In genomic region chr14:23153891-23154796, GRCh38 we compare ENCODE assay signal across 8 cellular contexts. TPM values are rescaled to one million over a fixed set of nuclear protein-coding genes. Genes with fewer than 3 reads are reported as not detected.
DNase-seq lines count a peak whose midpoint lies in the region; ATAC-seq and TF ChIP-seq lines count a peak whose summit lies in the region.

No MANE protein-coding gene starts in this region.

- H3K4me1 ChIP-seq in mammary epithelial cell (ENCODE audit: insufficient read depth, low read length) (peaks cover 27% of the 10 kb centered on the region), suprapubic skin (peaks cover 71% of the 10 kb centered on the region)

- peak overlapping the region; percentile 72 for H3K4me2 ChIP-seq in mammary epithelial cell (ENCODE audit: insufficient read depth, low read depth, low read length)

- H2AFZ ChIP-seq in mammary epithelial cell (ENCODE audit: low read depth, low read length) = peak overlapping the region; percentile 70

- peak overlapping the region; percentile 42 for H3K4me3 ChIP-seq in LNCaP clone FGC (ENCODE audit: low read depth, low read length)
- peak overlapping the region in 2 of 3 experiments; percentile 12 to 25 for H3K4me3 ChIP-seq in mammary epithelial cell (replicated peaks in 1 of 3; ENCODE audit: insufficient read depth in 1 of 3, low read depth in 2 of 3, low read length in 3 of 3)
- peak overlapping the region; percentile 46 for H3K4me3 ChIP-seq in suprapubic skin

- intact Hi-C loops in mammary epithelial cell (cut with micrococcal nuclease) = no loop called here

- peak; percentile 78 for TF ChIP-seq EP300 in suprapubic skin (IDR thresholded peaks at IDR 0.05)

- H3K36me3 ChIP-seq in mammary epithelial cell (ENCODE audit: insufficient read depth, low read length) (no peaks in the 10 kb centered on the region), suprapubic skin (no peaks in the 10 kb centered on the region)

- no peaks in the 10 kb centered on the region for H3K9me3 ChIP-seq in mammary epithelial cell (replicated peaks; ENCODE audit: insufficient read depth, low read length)
- no peaks in the 10 kb centered on the region for H3K9me3 ChIP-seq in suprapubic skin

- no peaks in the 10 kb centered on the region for H3K79me2 ChIP-seq in mammary epithelial cell (ENCODE audit: insufficient read depth, low read length)

- no peak for ATAC-seq in GM18870 (IDR thresholded peaks at IDR 0.05; ENCODE audit: unreplicated experiment)
- ATAC-seq in HG02623 (IDR thresholded peaks at IDR 0.05; ENCODE audit: unreplicated experiment) = no peak
- no peak for ATAC-seq in GM18511 (IDR thresholded peaks at IDR 0.05; ENCODE audit: unreplicated experiment)

- TF ChIP-seq POLR2A in suprapubic skin (IDR thresholded peaks at IDR 0.05) = peak in 1 of 2 donors; percentile 71

- peak overlapping the region; percentile 50 for H3K27ac ChIP-seq in mammary epithelial cell (ENCODE audit: insufficient read depth, low read depth, low read length)
- peak overlapping the region; percentile 75 for H3K27ac ChIP-seq in layer of hippocampus (ENCODE audit: low read depth, low read length)
- H3K27ac ChIP-seq in suprapubic skin = peak overlapping the region; percentile 96

- no peaks in the 10 kb centered on the region for H3K27me3 ChIP-seq in mammary epithelial cell (ENCODE audit: insufficient read depth, low read length)
- no peaks in the 10 kb centered on the region for H3K27me3 ChIP-seq in layer of hippocampus (ENCODE audit: control insufficient read depth, insufficient read depth, low read length)
- no peaks in the 10 kb centered on the region for H3K27me3 ChIP-seq in suprapubic skin

- CTCF ChIA-PET in mammary epithelial cell (lab: Charles Lee; ENCODE audit: low non-redundant PET) = no interaction called here

- TF ChIP-seq CTCF in LNCaP clone FGC (IDR thresholded peaks at IDR 0.05; ENCODE audit: control insufficient read depth, extremely low read depth, insufficient read depth) = no peak
- TF ChIP-seq CTCF in mammary epithelial cell (conservative IDR thresholded peaks at IDR 0.05 in 1 of 2, IDR thresholded peaks at IDR 0.05 in 1 of 2; ENCODE audit: extremely low read depth in 1 of 2, insufficient read depth in 1 of 2, low read depth in 1 of 2, low read length in 2 of 2) = no peak
- TF ChIP-seq CTCF in suprapubic skin (IDR thresholded peaks at IDR 0.05) = no peak

- no peak overlapping the region for H3K9ac ChIP-seq in mammary epithelial cell (ENCODE audit: insufficient read depth, low read length)

- 7% methylated on average over 28 of the region's 28 CpGs for WGBS in mammary epithelial cell (ENCODE audit: low coverage, missing lambda C conversion rate)
- WGBS in suprapubic skin = 13% methylated on average over 18 of the region's 28 CpGs

- peak; percentile 93 for DNase-seq in AG08395 (ENCODE audit: low spot score)
- DNase-seq in LNCaP clone FGC (ENCODE audit: low read depth) = peak; percentile 96
- DNase-seq in mammary epithelial cell = peak; percentile 78
- DNase-seq in suprapubic skin (ENCODE audit: low spot score in 2 of 2) = peak; percentile 96 to 97

- BruUV-seq in mammary epithelial cell (replicated peaks; lab: Mats Ljungman, UMichigan) = no TSS peak

- H4K20me1 ChIP-seq in mammary epithelial cell (ENCODE audit: insufficient read depth, low read length) = no peaks in the 10 kb centered on the region

- dilution Hi-C loops in mammary epithelial cell (cut with HindIII; ENCODE audit: low sequenced_read_pairs) = no loop called here

- in situ Hi-C loops in mammary epithelial cell (cut with MboI; ENCODE audit: low sequenced_read_pairs in 2 of 2) = no loop called here

RNA-seq across cellular contexts. Expression of gene SLC7A8, which starts 29.3 kb away (rescaled TPM):
- 10 to 100 TPM; 25.3 to 74.5 TPM for total RNA-seq in mammary epithelial cell
- 27.0 TPM for polyA plus RNA-seq in mammary epithelial cell
- polyA minus RNA-seq in mammary epithelial cell = 110 TPM
- total RNA-seq in suprapubic skin = 10 to 100 TPM; 45.2 to 67.7 (median 53.2) TPM

RNA-seq across cellular contexts. Expression of gene CEBPE, which starts 35.1 kb away (rescaled TPM):
- total RNA-seq in mammary epithelial cell (not detected), suprapubic skin (not detected)
- not detected for polyA plus RNA-seq in mammary epithelial cell
- not detected for polyA minus RNA-seq in mammary epithelial cell

RNA-seq across cellular contexts. Expression of gene CIROP, which starts 49.4 kb away (rescaled TPM):
- total RNA-seq in mammary epithelial cell (not detected), suprapubic skin (not detected)
- polyA plus RNA-seq in mammary epithelial cell = not detected
- not detected for polyA minus RNA-seq in mammary epithelial cell

RNA-seq across cellular contexts. Expression of gene C14orf119, which starts 58.8 kb away (rescaled TPM):
- total RNA-seq in mammary epithelial cell (10 to 100 TPM; 39.2 to 57.6 TPM), suprapubic skin (10 to 100 TPM; 10.1 to 22.7 (median 18.6) TPM)
- 95.1 TPM for polyA plus RNA-seq in mammary epithelial cell
- polyA minus RNA-seq in mammary epithelial cell = 38.1 TPM

RNA-seq across cellular contexts. Expression of gene ACIN1, which starts 59.2 kb away (rescaled TPM):
- total RNA-seq in mammary epithelial cell (100 to 1,000 TPM in 1 of 2 donors, 10 to 100 TPM in 1; 62.0 to 148 TPM), suprapubic skin (100 to 1,000 TPM in 2 of 4 donors, 10 to 100 TPM in 2; 78.7 to 217 (median 103) TPM)
- polyA plus RNA-seq in mammary epithelial cell = 64.4 TPM
- polyA minus RNA-seq in mammary epithelial cell = 70.8 TPM
